ENCODE assay signal across 24 cellular contexts in the genomic region with DNA sequence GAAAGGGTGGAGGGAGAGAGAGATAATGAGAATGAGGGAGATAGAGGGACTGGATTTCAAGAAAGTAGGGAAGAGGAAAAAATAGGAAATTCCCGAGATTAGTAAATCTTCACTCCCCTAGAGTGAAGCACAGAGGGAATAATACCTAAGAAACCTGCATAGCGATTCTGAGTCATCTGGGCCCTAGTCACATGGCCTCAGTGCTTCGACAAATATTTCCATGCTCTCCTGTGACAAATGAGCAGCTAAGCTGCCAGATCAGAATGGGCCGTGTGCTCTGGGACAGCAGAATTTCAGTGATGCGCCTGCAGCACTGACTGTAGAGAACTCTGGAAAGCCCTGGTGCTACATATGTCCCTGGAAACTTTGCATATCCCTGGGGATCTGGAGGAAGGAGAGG. TPM values are rescaled to one million over a fixed set of nuclear protein-coding genes. Genes with fewer than 3 reads are reported as not detected.
"Had no signal": no experiment of that assay in that cellular context is flagged by ENCODE, and none has a peak within 500 bp of the region (broad histone marks: within the 10 kb centered on the region; RNA-seq: fewer than 3 reads in every experiment).

No MANE protein-coding gene starts in this region.

- ATAC-seq: activated CD8-positive, alpha-beta T cell treated with anti-CD3 and anti-CD28 coated beads, Interleukin-2, amount 10 ng/mL, durations not matched to agents 7 days and 5 days; activated naive CD4-positive, alpha-beta T cell treated with anti-CD3 and anti-CD28 coated beads, Interleukin-2, amount 50 U/mL, for 72 hours; SK-N-SH treated with all-trans-retinoic acid at 6 μM for 48 hours had no signal

- H3K27me3 ChIP-seq: cardiac muscle cell, SJSA1 had no signal

- H3K4me1 ChIP-seq: SJSA1 had no signal

- H3K36me3 ChIP-seq: cardiac muscle cell, SJSA1 had no signal

- H3K9me3 Mint-ChIP-seq: brain; T-helper 1 cell treated with Interleukin-12 subunit alpha and Interleukin-12 subunit beta and Interleukin-4 antibody, amounts not matched to agents 30 μg/mL and 1 μg/mL, for 36 hours had no signal

- H3K27ac ChIP-seq: cardiac muscle cell, SJSA1 had no signal

- H3K4me3 ChIP-seq: cardiac muscle cell, SJSA1 had no signal

- H3K4me3 Mint-ChIP-seq: activated CD8-positive, alpha-beta T cell treated with anti-CD3 and anti-CD28 coated beads, Interleukin-2, amount 10 ng/mL, durations not matched to agents 7 days and 5 days; brain; T-helper 1 cell treated with Interleukin-12 subunit alpha and Interleukin-12 subunit beta and Interleukin-4 antibody, amounts not matched to agents 30 μg/mL and 1 μg/mL, for 36 hours had no signal

- H3K36me3 Mint-ChIP-seq: activated naive CD4-positive, alpha-beta T cell treated with anti-CD3 and anti-CD28 coated beads, Interleukin-2, amount 50 U/mL, for 72 hours; brain had no signal

- H3K27ac Mint-ChIP-seq: activated CD8-positive, alpha-beta T cell treated with anti-CD3 and anti-CD28 coated beads, Interleukin-2, amount 10 ng/mL, durations not matched to agents 7 days and 5 days; activated naive CD4-positive, alpha-beta T cell treated with anti-CD3 and anti-CD28 coated beads, Interleukin-2, amount 50 U/mL, for 72 hours; brain; T-helper 1 cell treated with Interleukin-12 subunit alpha and Interleukin-12 subunit beta and Interleukin-4 antibody, amounts not matched to agents 30 μg/mL and 1 μg/mL, for 36 hours had no signal

- DNase-seq: activated CD4-positive, alpha-beta T cell treated with anti-CD3 and anti-CD28 coated beads for 48 hours; activated CD4-positive, alpha-beta T cell treated with anti-CD3 and anti-CD28 coated beads, Interleukin-2, amount 50 U/mL, for 4 hours; activated CD4-positive, CD25-positive, alpha-beta regulatory T cell treated with anti-CD3 and anti-CD28 coated beads, Interleukin-2, amount 50 U/mL, for 72 hours; activated CD8-positive, alpha-beta memory T cell treated with anti-CD3 and anti-CD28 coated beads, Interleukin-2, amount 50 U/mL, for 48 hours; activated CD8-positive, alpha-beta T cell treated with anti-CD3 and anti-CD28 coated beads, Interleukin-2, amount 10 ng/mL, durations not matched to agents 7 days and 5 days; activated effector memory CD4-positive, alpha-beta T cell treated with anti-CD3 and anti-CD28 coated beads, Interleukin-2, amount 50 U/mL, for 16 hours; activated naive CD4-positive, alpha-beta T cell treated with Interleukin-2 at 50 U/mL for 16 hours; activated T-cell treated with anti-CD3 and anti-CD28 coated beads, Interleukin-2, amount 50 U/mL, for 1 hour; amygdala; KBM-7; NCI-H1092; NCI-H1417; NCI-H1694; NCI-H2029; NCI-H2107; NCI-H510A treated with DMSO at 0.1 percent for 48 hours; SHP77; SW 1271 had no signal

- H3K9me3 ChIP-seq: SJSA1 had no signal

RNA-seq across cellular contexts. Expression of gene GRIK2, which starts 48.6 kb away (rescaled TPM):
- total RNA-seq: activated CD8-positive, alpha-beta T cell treated with anti-CD3 and anti-CD28 coated beads, Interleukin-2, amount 10 ng/mL, durations not matched to agents 7 days and 5 days; activated naive CD4-positive, alpha-beta T cell treated with anti-CD3 and anti-CD28 coated beads, Interleukin-2, amount 50 U/mL, for 72 hours had no signal
